Comparison of ENCODE assay signal across 18 cellular contexts in the genomic region with DNA sequence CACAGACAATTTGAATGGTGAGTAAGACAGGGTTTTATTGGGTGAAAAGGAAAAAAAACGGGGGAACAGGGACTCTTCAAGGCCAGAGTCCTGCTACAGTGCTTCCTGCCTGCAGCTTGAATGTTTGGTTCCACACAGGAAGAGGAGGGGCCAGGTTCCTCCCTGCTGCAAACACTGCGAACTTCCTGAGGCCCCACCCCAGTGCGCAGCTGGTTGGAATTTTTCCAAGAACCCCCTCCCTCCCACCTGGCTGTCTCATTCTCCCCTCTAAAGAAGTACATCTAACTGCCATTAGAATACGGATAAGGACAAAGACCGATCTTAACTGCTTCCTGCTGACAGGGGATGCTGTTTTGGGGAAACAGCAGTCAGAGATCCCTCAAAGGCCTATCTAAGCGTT.
DNase-seq lines count a peak whose midpoint lies in the region; FAIRE-seq and TF ChIP-seq lines count a peak whose summit lies in the region.
"Had no signal": no experiment of that assay in that cellular context is flagged by ENCODE, and none has a peak within 500 bp of the region (broad histone marks: within the 10 kb centered on the region; RNA-seq: fewer than 3 reads in every experiment).

No MANE protein-coding gene starts in this region.

- H3K4me3 Mint-ChIP-seq in activated CD4-positive, alpha-beta T cell treated with anti-CD3 and anti-CD28 coated beads, Interleukin-2, amount 10 ng/mL, durations not matched to agents 24 days and 14 days = no peak overlapping the region
- no peak overlapping the region for H3K4me3 Mint-ChIP-seq in endodermal cell
- H3K4me3 Mint-ChIP-seq: B cell; CD8-positive, alpha-beta T cell had no signal

- H3K27ac Mint-ChIP-seq in activated CD4-positive, alpha-beta T cell treated with anti-CD3 and anti-CD28 coated beads, Interleukin-2, amount 10 ng/mL, durations not matched to agents 24 days and 14 days = no peak overlapping the region
- H3K27ac Mint-ChIP-seq in endodermal cell = no peak overlapping the region
- H3K27ac Mint-ChIP-seq: B cell; CD8-positive, alpha-beta T cell had no signal

- DNase-seq in activated CD4-positive, alpha-beta T cell treated with anti-CD3 and anti-CD28 coated beads, Interleukin-2, amount 10 ng/mL, durations not matched to agents 24 days and 14 days = peak; percentile 27
- no peak for DNase-seq in activated CD4-positive, alpha-beta T cell treated with anti-CD3 and anti-CD28 coated beads, Interleukin-2, amount 50 U/mL, for 4 hours
- peak; percentile 16 for DNase-seq in NT2/D1 (ENCODE audit: low read depth, low spot score)
- DNase-seq in endodermal cell = peak; percentile 65
- DNase-seq in GM19239 (ENCODE audit: insufficient read length, low spot score) = no peak
- no peak for DNase-seq in iPS-NIHi7 (ENCODE audit: extremely low spot score)
- DNase-seq in GM13977 (ENCODE audit: low spot score) = no peak
- DNase-seq: CD8-positive, alpha-beta T cell; COR-L47; DMS 273 treated with DMSO at 0.1 percent for 48 hours; DMS53; GOT3 had no signal

- no peak overlapping the region for H3K27ac ChIP-seq in endodermal cell (ENCODE audit: low read depth, low read length)
- H3K27ac ChIP-seq: BLaER1 treated with 17β-estradiol and CSF1 and Interleukin-3, amounts not matched to agents 10 nM and 100 nM had no signal

- FAIRE-seq in GM19239 (lab: Jason Lieb, UNC) = no peak
- FAIRE-seq: G401.6, GM12891, GM18507 had no signal

- no peaks in the 10 kb centered on the region for H3K27me3 Mint-ChIP-seq in activated CD4-positive, alpha-beta T cell treated with anti-CD3 and anti-CD28 coated beads, Interleukin-2, amount 10 ng/mL, durations not matched to agents 24 days and 14 days
- no peaks in the 10 kb centered on the region for H3K27me3 Mint-ChIP-seq in endodermal cell (ENCODE audit: insufficient read depth)
- H3K27me3 Mint-ChIP-seq: B cell had no signal

- H3K4me1 ChIP-seq in NT2/D1 (ENCODE audit: insufficient read depth, insufficient read length) (no peaks in the 10 kb centered on the region), endodermal cell (ENCODE audit: control insufficient read depth, insufficient read depth, low read length) (no peaks in the 10 kb centered on the region)
- H3K4me1 ChIP-seq: BLaER1 treated with 17β-estradiol and CSF1 and Interleukin-3, amounts not matched to agents 10 nM and 100 nM; HAP-1 had no signal

- WGBS in endodermal cell (ENCODE audit: insufficient coverage in 1 of 2, insufficient read length in 1 of 2), 2 experiments = 93 to 100% methylated on average over 2 to 6 of the region's 6 CpGs

- H3K27me3 ChIP-seq in NT2/D1 (ENCODE audit: insufficient read depth, insufficient read length) = no peaks in the 10 kb centered on the region
- H3K27me3 ChIP-seq in endodermal cell (ENCODE audit: control insufficient read depth, insufficient read depth, low read length, poor library complexity, severe bottlenecking) = no peaks in the 10 kb centered on the region
- H3K27me3 ChIP-seq: BLaER1 treated with 17β-estradiol and CSF1 and Interleukin-3, amounts not matched to agents 10 nM and 100 nM had no signal

- intact Hi-C loops in activated CD4-positive, alpha-beta T cell treated with anti-CD3 and anti-CD28 coated beads, Interleukin-2, amount 10 ng/mL, durations not matched to agents 24 days and 14 days (cut with micrococcal nuclease) = no loop called here

- peaks cover 36% of the 10 kb centered on the region for H3K9me3 ChIP-seq in NT2/D1 (ENCODE audit: insufficient read depth, low read length)
- peaks cover 62% of the 10 kb centered on the region for H3K9me3 ChIP-seq in endodermal cell (ENCODE audit: control insufficient read depth, low read length)

- H3K36me3 Mint-ChIP-seq in activated CD4-positive, alpha-beta T cell treated with anti-CD3 and anti-CD28 coated beads, Interleukin-2, amount 10 ng/mL, durations not matched to agents 24 days and 14 days (ENCODE audit: low read depth) = peaks cover 34% of the 10 kb centered on the region
- peaks cover 76% of the 10 kb centered on the region for H3K36me3 Mint-ChIP-seq in endodermal cell (ENCODE audit: low read depth)

- no peak overlapping the region for H3K9ac ChIP-seq in NT2/D1 (ENCODE audit: insufficient read length, low read depth)
- H3K9ac ChIP-seq in endodermal cell (ENCODE audit: extremely low read depth, low read length, poor library complexity, severe bottlenecking) = no peak overlapping the region
- H3K9ac ChIP-seq: BLaER1 treated with 17β-estradiol and CSF1 and Interleukin-3, amounts not matched to agents 10 nM and 100 nM had no signal

- in situ Hi-C loops in GM13977 (cut with MboI; ENCODE audit: low pct_unique_long_range_greater_than_20kb, low sequenced_read_pairs, unreplicated experiment) = no loop called here

- H3K9me3 Mint-ChIP-seq in activated CD4-positive, alpha-beta T cell treated with anti-CD3 and anti-CD28 coated beads, Interleukin-2, amount 10 ng/mL, durations not matched to agents 24 days and 14 days = peaks cover 36% of the 10 kb centered on the region
- peaks cover 52% of the 10 kb centered on the region for H3K9me3 Mint-ChIP-seq in endodermal cell

- H3K4me3 ChIP-seq in NT2/D1 (ENCODE audit: insufficient read length, low read depth) = no peak overlapping the region
- no peak overlapping the region for H3K4me3 ChIP-seq in endodermal cell (ENCODE audit: low read length)
- H3K4me3 ChIP-seq: BLaER1 treated with 17β-estradiol and CSF1 and Interleukin-3, amounts not matched to agents 10 nM and 100 nM; HAP-1 had no signal

- peaks cover 3% of the 10 kb centered on the region for H3K4me1 Mint-ChIP-seq in activated CD4-positive, alpha-beta T cell treated with anti-CD3 and anti-CD28 coated beads, Interleukin-2, amount 10 ng/mL, durations not matched to agents 24 days and 14 days
- H3K4me1 Mint-ChIP-seq in endodermal cell = peaks cover 2% of the 10 kb centered on the region
- H3K4me1 Mint-ChIP-seq: B cell had no signal

- H3K36me3 ChIP-seq in NT2/D1 (ENCODE audit: insufficient read depth, insufficient read length, low read length) (no peaks in the 10 kb centered on the region), endodermal cell (ENCODE audit: control insufficient read depth, insufficient read depth, low read length) (peaks cover 56% of the 10 kb centered on the region)
- H3K36me3 ChIP-seq: HAP-1 had no signal

- no peak for TF ChIP-seq CTCF in endodermal cell (conservative IDR thresholded peaks at IDR 0.05)
- TF ChIP-seq CTCF in GM13977 (IDR thresholded peaks at IDR 0.05; ENCODE audit: extremely low read depth, insufficient read depth, missing control alignments) = no peak

Comparison
In these comparisons a context has a peak if more than half of its experiments do, and no peak if none do; other contexts are left out.
1. DNase-seq: peak in activated CD4-positive, alpha-beta T cell treated with anti-CD3 and anti-CD28 coated beads, Interleukin-2, amount 10 ng/mL, durations not matched to agents 24 days and 14 days (single experiment), NT2/D1 (single experiment) and endodermal cell (single experiment); none in activated CD4-positive, alpha-beta T cell treated with anti-CD3 and anti-CD28 coated beads, Interleukin-2, amount 50 U/mL, for 4 hours (0 of 2), GM19239 (single experiment), iPS-NIHi7 (single experiment) and GM13977 (single experiment).